14 cellular contexts compared by ENCODE assay signal in the genomic region with DNA sequence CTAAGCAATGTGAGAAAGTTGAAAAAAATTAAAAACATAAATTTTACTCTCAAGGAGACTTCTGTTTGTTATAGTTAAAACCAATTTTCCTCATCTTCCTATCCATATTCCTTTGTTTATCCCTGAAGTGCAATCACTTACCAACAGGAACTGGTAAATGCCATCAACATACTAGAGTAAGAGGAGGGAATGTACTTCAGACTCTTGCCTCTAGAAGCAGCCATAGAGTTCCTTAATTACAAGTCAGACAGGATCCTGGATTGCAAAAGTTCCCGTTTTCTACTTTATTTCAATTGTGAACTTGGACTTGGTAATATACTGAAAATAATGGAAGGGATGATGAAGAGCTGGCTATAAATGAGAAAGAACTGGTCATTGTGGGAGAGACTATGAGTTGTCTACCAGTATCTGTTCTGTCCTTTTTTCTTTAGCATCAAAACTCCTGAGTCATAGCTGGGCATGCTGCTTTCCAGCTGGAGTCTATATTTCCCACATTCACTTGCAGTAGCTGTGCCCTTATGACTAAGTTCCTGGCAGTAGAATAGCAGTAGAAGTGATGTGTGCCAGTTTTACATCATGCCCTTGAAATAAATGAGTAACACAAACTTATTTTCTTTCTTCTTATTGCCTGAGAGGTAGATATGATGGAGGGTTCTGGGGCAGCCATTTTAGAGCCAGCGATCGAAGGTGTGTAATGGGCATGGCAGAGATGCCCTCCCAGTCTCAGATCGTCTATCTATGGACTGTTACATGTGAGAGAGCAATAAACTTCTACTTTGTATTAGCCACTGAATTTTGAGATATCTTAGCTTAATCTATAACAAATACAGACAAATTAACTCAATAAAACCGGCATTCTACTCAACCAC. TPM values are rescaled to one million over a fixed set of nuclear protein-coding genes. Genes with fewer than 3 reads are reported as not detected.
DNase-seq lines count a peak whose midpoint lies in the region; ATAC-seq and TF ChIP-seq lines count a peak whose summit lies in the region.
"Had no signal": no experiment of that assay in that cellular context is flagged by ENCODE, and none has a peak within 500 bp of the region (broad histone marks: within the 10 kb centered on the region; RNA-seq: fewer than 3 reads in every experiment).

No MANE protein-coding gene starts in this region.

- no peaks in the 10 kb centered on the region for H3K36me3 ChIP-seq in SK-N-SH (replicated peaks in 1 of 2; ENCODE audit: control insufficient read depth in 1 of 2, insufficient read depth in 2 of 2, low read length in 1 of 2)
- H3K36me3 ChIP-seq: tibial nerve had no signal

- no peaks in the 10 kb centered on the region for H3K36me3 Mint-ChIP-seq in activated CD4-positive, alpha-beta T cell treated with anti-CD3 and anti-CD28 coated beads for 36 hours (ENCODE audit: low read depth)
- H3K36me3 Mint-ChIP-seq: immature natural killer cell had no signal

- H3K9me3 Mint-ChIP-seq in activated CD4-positive, alpha-beta T cell treated with anti-CD3 and anti-CD28 coated beads for 36 hours (ENCODE audit: low read depth) = no peaks in the 10 kb centered on the region
- H3K9me3 Mint-ChIP-seq: immature natural killer cell had no signal

- 76% methylated on average over 5 of the region's 5 CpGs for WGBS in SK-N-SH (ENCODE audit: low lambda C conversion rate)

- no peak overlapping the region for H3K9ac ChIP-seq in SK-N-SH

- no peaks in the 10 kb centered on the region for H4K20me1 ChIP-seq in SK-N-SH (ENCODE audit: insufficient read depth)

- H3K4me3 ChIP-seq in SK-N-SH (ENCODE audit: low read depth in 2 of 2, low read length in 1 of 2) = no peak overlapping the region
- H3K4me3 ChIP-seq: tibial nerve had no signal

- H3K9me3 ChIP-seq in SK-N-SH = no peaks in the 10 kb centered on the region
- H3K9me3 ChIP-seq: tibial nerve had no signal

- H3K79me2 ChIP-seq in SK-N-SH (ENCODE audit: insufficient read depth) = no peaks in the 10 kb centered on the region

- H2AFZ ChIP-seq in SK-N-SH (ENCODE audit: low read depth) = no peak overlapping the region

- peaks cover 28% of the 10 kb centered on the region for H3K4me1 Mint-ChIP-seq in activated CD4-positive, alpha-beta T cell treated with anti-CD3 and anti-CD28 coated beads for 36 hours

- TF ChIP-seq RAD21 in SK-N-SH (IDR thresholded peaks at IDR 0.05; ENCODE audit: low read length) = no peak

- intact Hi-C loops in activated CD4-positive, alpha-beta T cell treated with anti-CD3 and anti-CD28 coated beads for 36 hours (cut with DNase I, micrococcal nuclease) = loop anchor here in 1 of 2 experiments (1.0 to 5.0 kb wide), 2 partner anchors 57 to 291 kb away; no protein-coding TSS in a partner anchor

- peak; percentile 72 for ATAC-seq in activated CD4-positive, alpha-beta T cell treated with anti-CD3 and anti-CD28 coated beads for 36 hours
- ATAC-seq in GM18867 (IDR thresholded peaks at IDR 0.05; ENCODE audit: unreplicated experiment) = no peak

- peak in 1 of 2 experiments; percentile 41; a peak in 1 of 4 replicates for TF ChIP-seq EP300 in SK-N-SH (IDR thresholded peaks at IDR 0.05; ENCODE audit: borderline replicate concordance in 1 of 2, low read depth in 1 of 2, low read length in 1 of 2)

- TF ChIP-seq CTCF in SK-N-SH (IDR thresholded peaks at IDR 0.05) = no peak

- H3K4me2 ChIP-seq in SK-N-SH = 0 out of 2 replicates have a peak overlapping the region, but pooled peaks have one; percentile 0

- H3F3A ChIP-seq in SK-N-SH (replicated peaks; ENCODE audit: insufficient read depth) = peaks cover 15% of the 10 kb centered on the region

- no peak overlapping the region for H3K4me3 Mint-ChIP-seq in activated CD4-positive, alpha-beta T cell treated with anti-CD3 and anti-CD28 coated beads for 36 hours
- H3K4me3 Mint-ChIP-seq: immature natural killer cell; T-helper 2 cell treated with Interferon-gamma antibody and Interleukin-4, amounts not matched to agents 5 μg/mL and 100 μg/mL, for 36 hours had no signal

- H3K4me1 ChIP-seq in SK-N-SH (ENCODE audit: control insufficient read depth in 1 of 2, insufficient read depth in 2 of 2, low read depth in 1 of 2, low read length in 1 of 2) = peaks cover 0 to 5% of the 10 kb centered on the region in 2 experiments; a peak in 2 of 4 replicates
- H3K4me1 ChIP-seq: tibial nerve had no signal

- H3K27ac ChIP-seq in SK-N-SH (ENCODE audit: low read depth in 2 of 2, low read length in 1 of 2) (peak overlapping the region in 1 of 2 experiments; percentile 66; a peak in 3 of 4 replicates), temporal lobe (ENCODE audit: low read depth, low read length) (peak overlapping the region; percentile 7)

- CTCF ChIA-PET in activated CD4-positive, alpha-beta T cell treated with anti-CD3 and anti-CD28 coated beads for 36 hours (lab: Charles Lee) = no interaction called here
- CTCF ChIA-PET in SK-N-SH (lab: Yijun Ruan, JAX) = interaction anchor here (1.1 kb wide), 1 partner anchor 297 kb away, joined by 3 read pairs; no protein-coding TSS in a partner anchor

- POLR2A ChIA-PET in activated CD4-positive, alpha-beta T cell treated with anti-CD3 and anti-CD28 coated beads for 36 hours (lab: Charles Lee) = no interaction called here
- POLR2A ChIA-PET in SK-N-SH (lab: Yijun Ruan, JAX) = no interaction called here

- no peaks in the 10 kb centered on the region for H3K9me2 ChIP-seq in SK-N-SH

- no peak overlapping the region for H3K27ac Mint-ChIP-seq in activated CD4-positive, alpha-beta T cell treated with anti-CD3 and anti-CD28 coated beads for 36 hours
- H3K27ac Mint-ChIP-seq: T-helper 2 cell treated with Interferon-gamma antibody and Interleukin-4, amounts not matched to agents 5 μg/mL and 100 μg/mL, for 36 hours had no signal

- peak; percentile 18 for DNase-seq in activated CD4-positive, alpha-beta T cell treated with anti-CD3 and anti-CD28 coated beads for 36 hours
- DNase-seq in activated CD4-positive, alpha-beta T cell treated with anti-CD3 and anti-CD28 coated beads for 4 hours = no peak
- DNase-seq in SK-N-SH = no peak
- DNase-seq in fibroblast of peridontal ligament (ENCODE audit: extremely low read depth) = peak; percentile 95
- no peak for DNase-seq in activated gamma-delta T cell (lab: John Stamatoyannopoulos, UW)
- DNase-seq in NCI-H1417 treated with DMSO at 0.1 percent for 48 hours (lab: John Stamatoyannopoulos, UW) = no peak
- DNase-seq: AML-193; immature natural killer cell; NCI-H2107; stimulated activated CD4-positive, alpha-beta T cell treated with anti-CD3 and anti-CD28 coated beads, Interleukin-12 subunit alpha, Interleukin-12 subunit beta, amount 100 ng/mL, for 4 hours had no signal

- no peaks in the 10 kb centered on the region for H3K27me3 ChIP-seq in SK-N-SH (ENCODE audit: insufficient read depth)
- H3K27me3 ChIP-seq: tibial nerve had no signal

- H3K27me3 Mint-ChIP-seq in activated CD4-positive, alpha-beta T cell treated with anti-CD3 and anti-CD28 coated beads for 36 hours = peaks cover 3% of the 10 kb centered on the region

TF ChIP-seq in SK-N-SH, 30 proteins besides CTCF, POLR2A, EP300 and RAD21 (continues in another document):
- TF ChIP-seq ELF1 (IDR thresholded peaks at IDR 0.05) (no peak), YY1 (IDR thresholded peaks at IDR 0.05; ENCODE audit: low read depth) (0 out of 2 replicates have a peak, but pooled peaks have one; percentile 56), NFIC (IDR thresholded peaks at IDR 0.05; ENCODE audit: borderline replicate concordance) (peak; percentile 70), FOSL2 (IDR thresholded peaks at IDR 0.05; ENCODE audit: borderline replicate concordance, low read depth) (peak; percentile 78), TCF12 (IDR thresholded peaks at IDR 0.05) (peak; percentile 79)
- TF ChIP-seq, protein P1, sequence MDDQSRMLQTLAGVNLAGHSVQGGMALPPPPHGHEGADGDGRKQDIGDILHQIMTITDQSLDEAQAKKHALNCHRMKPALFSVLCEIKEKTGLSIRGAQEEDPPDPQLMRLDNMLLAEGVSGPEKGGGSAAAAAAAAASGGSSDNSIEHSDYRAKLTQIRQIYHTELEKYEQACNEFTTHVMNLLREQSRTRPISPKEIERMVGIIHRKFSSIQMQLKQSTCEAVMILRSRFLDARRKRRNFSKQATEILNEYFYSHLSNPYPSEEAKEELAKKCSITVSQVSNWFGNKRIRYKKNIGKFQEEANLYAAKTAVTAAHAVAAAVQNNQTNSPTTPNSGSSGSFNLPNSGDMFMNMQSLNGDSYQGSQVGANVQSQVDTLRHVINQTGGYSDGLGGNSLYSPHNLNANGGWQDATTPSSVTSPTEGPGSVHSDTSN (IDR thresholded peaks at IDR 0.05) = peak; percentile 62
- TF ChIP-seq, protein P2, sequence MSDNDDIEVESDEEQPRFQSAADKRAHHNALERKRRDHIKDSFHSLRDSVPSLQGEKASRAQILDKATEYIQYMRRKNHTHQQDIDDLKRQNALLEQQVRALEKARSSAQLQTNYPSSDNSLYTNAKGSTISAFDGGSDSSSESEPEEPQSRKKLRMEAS (IDR thresholded peaks at IDR 0.05; ENCODE audit: low read depth) = peak; percentile 64; the same call in 1 of the 2 replicates

RNA-seq across cellular contexts. Expression of a gene that starts 26.8 kb away (rescaled TPM):
- not detected for total RNA-seq in activated CD4-positive, alpha-beta T cell treated with anti-CD3 and anti-CD28 coated beads for 36 hours
- not detected in 2 replicates for polyA plus RNA-seq in SK-N-SH (2012; rRNA removed)
- polyA plus RNA-seq in SK-N-SH (2012; cell fraction: cytosol; rRNA removed) = 0.01 and 0.03 TPM in 2 replicates
- polyA plus RNA-seq in SK-N-SH (2012; cell fraction: nucleus; rRNA removed) = not detected in 2 replicates
- 68.4 TPM for total RNA-seq in temporal lobe
- polyA plus RNA-seq: immature natural killer cell had no signal

RNA-seq across cellular contexts. Expression of a gene that starts 52.3 kb away (rescaled TPM):
- total RNA-seq in activated CD4-positive, alpha-beta T cell treated with anti-CD3 and anti-CD28 coated beads for 36 hours = not detected
- not detected in 2 replicates for polyA plus RNA-seq in SK-N-SH (2012; rRNA removed)
- polyA plus RNA-seq in SK-N-SH (2012; cell fraction: cytosol; rRNA removed) = not detected in 2 replicates
- not detected in 2 replicates for polyA plus RNA-seq in SK-N-SH (2012; cell fraction: nucleus; rRNA removed)
- under 0.01 TPM for total RNA-seq in temporal lobe
- total RNA-seq: tibial nerve had no signal
- polyA plus RNA-seq: immature natural killer cell had no signal

Comparison
In these comparisons a context has a peak if more than half of its experiments do, and no peak if none do; other contexts are left out.
1. DNase-seq: peak in activated CD4-positive, alpha-beta T cell treated with anti-CD3 and anti-CD28 coated beads for 36 hours (single experiment) and fibroblast of peridontal ligament (single experiment); none in activated CD4-positive, alpha-beta T cell treated with anti-CD3 and anti-CD28 coated beads for 4 hours (0 of 2), SK-N-SH (single experiment), activated gamma-delta T cell (single experiment) and NCI-H1417 treated with DMSO at 0.1 percent for 48 hours (single experiment).
2. RNA of a gene that starts 26.8 kb away (total RNA-seq): 68.4 TPM in temporal lobe (single experiment); not detected in activated CD4-positive, alpha-beta T cell treated with anti-CD3 and anti-CD28 coated beads for 36 hours; every median in the first group is over 10 times any median in the second.